Comparison of ENCODE assay signal across 1 cellular context in the genomic region with DNA sequence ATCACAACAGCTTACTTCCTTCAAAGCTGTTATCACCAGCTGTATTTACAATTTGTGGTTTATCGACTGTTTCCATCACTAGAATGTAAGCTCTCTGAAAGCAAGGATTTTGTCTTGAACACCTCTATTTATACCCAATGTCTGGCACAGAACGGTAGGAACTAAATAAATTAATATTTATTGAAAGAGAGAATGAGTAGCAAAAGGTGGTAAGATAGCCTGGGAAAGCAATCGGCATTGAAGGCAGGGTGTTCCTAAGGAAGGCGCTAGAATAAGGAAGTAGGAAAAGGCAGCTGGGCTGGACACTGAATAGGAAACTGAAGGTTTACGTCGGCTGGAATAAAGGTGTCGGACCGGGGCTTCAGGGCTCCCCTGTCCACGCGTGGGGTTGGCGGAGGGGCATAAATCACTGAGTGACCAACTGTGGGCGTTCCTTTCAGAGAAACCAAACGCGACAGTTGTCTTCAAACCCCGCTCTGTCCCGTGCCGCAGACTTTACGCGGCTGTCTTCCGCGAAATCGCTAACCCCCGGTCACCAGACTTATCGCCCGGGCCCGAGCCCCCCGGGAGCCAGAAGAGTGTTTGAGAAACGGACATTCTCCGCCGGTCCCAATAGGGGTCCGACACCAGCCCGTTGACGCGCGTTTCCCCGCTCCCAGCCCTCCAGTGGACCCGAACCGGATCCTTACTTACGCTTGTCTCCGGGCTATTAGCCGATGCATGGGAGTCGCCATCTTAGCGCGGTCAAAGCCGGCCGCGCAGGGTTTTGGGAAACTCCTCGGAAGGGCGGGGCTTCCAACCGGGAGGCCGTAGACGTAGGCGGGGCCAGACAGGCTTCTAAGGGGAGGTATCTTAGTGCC.
TF ChIP-seq lines count a peak whose summit lies in the region.

ZCCHC10 (minus strand) TSS at position 746 of the 860 bp plus-strand sequence; CDS start at position 734, 12 bp downstream.

TF ChIP-seq in K562, 482 proteins besides CTCF, POLR2A, EP300 and RAD21 (continued from another document and continues in another):
- TF ChIP-seq VEZF1 (CRISPR knock-in tag; IDR thresholded peaks at IDR 0.05) (peak; percentile 81), DMBX1 (CRISPR knock-in tag; IDR thresholded peaks at IDR 0.05; ENCODE audit: borderline replicate concordance) (peak; percentile 43), POLR2AphosphoS5 (IDR thresholded peaks at IDR 0.05; ENCODE audit: control insufficient read depth, insufficient read depth, low read depth, low read length) (peak; percentile 90), SOX6 (IDR thresholded peaks at IDR 0.05) (no peak), ERF (CRISPR knock-in tag; IDR thresholded peaks at IDR 0.05) (peak; percentile 88), KDM1A (IDR thresholded peaks at IDR 0.05) (0 out of 4 replicates have a peak, but pooled peaks of 1 of the 2 experiments have one; percentile 15), HDAC6 (IDR thresholded peaks at IDR 0.05; ENCODE audit: low read depth, low read length) (no peak), HDGF (IDR thresholded peaks at IDR 0.05) (no peak), SFPQ (IDR thresholded peaks at IDR 0.05; ENCODE audit: low read depth, low read length) (no peak), TRIM24 (IDR thresholded peaks at IDR 0.05) (peak; percentile 43 to 45; a peak in 2 of 4 replicates), CHD4 (IDR thresholded peaks at IDR 0.05; ENCODE audit: insufficient read depth, insufficient replicate concordance, low read depth, low read length, poor library complexity, severe bottlenecking) (no peak), MYC (IDR thresholded peaks at IDR 0.05; ENCODE audit: low read depth, low read length) (peak; percentile 33), MYC (CRISPR knock-in tag; IDR thresholded peaks at IDR 0.05; ENCODE audit: borderline replicate concordance, low read depth) (peak; percentile 82), NFIC (IDR thresholded peaks at IDR 0.05) (no peak), MNT (conservative IDR thresholded peaks at IDR 0.05) (peak; percentile 58 to 73), TFAM (CRISPR knock-in tag; conservative IDR thresholded peaks at IDR 0.05) (no peak), ZBTB40 (IDR thresholded peaks at IDR 0.05) (0 out of 2 replicates have a peak, but pooled peaks have one; percentile 54), ZBTB40 (CRISPR knock-in tag; IDR thresholded peaks at IDR 0.05) (no peak), PHF8 (IDR thresholded peaks at IDR 0.05; ENCODE audit: borderline replicate concordance, low read length) (peak; percentile 98), SIN3A (IDR thresholded peaks at IDR 0.05; ENCODE audit: borderline replicate concordance in 2 of 2, control insufficient read depth in 1 of 2, low read depth in 2 of 2, low read length in 2 of 2) (peak in 1 of 2 experiments; percentile 42; a peak in 2 of 4 replicates), KDM4B (IDR thresholded peaks at IDR 0.05; ENCODE audit: borderline replicate concordance in 2 of 2, low read depth in 1 of 2) (0 out of 4 replicates have a peak, but pooled peaks of 1 of the 2 experiments have one; percentile 29), HDAC2 (IDR thresholded peaks at IDR 0.05) (peak; percentile 79)
- TF ChIP-seq, protein P1, sequence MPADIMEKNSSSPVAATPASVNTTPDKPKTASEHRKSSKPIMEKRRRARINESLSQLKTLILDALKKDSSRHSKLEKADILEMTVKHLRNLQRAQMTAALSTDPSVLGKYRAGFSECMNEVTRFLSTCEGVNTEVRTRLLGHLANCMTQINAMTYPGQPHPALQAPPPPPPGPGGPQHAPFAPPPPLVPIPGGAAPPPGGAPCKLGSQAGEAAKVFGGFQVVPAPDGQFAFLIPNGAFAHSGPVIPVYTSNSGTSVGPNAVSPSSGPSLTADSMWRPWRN (IDR thresholded peaks at IDR 0.05; ENCODE audit: low read depth), result no peak
- TF ChIP-seq, protein P2, sequence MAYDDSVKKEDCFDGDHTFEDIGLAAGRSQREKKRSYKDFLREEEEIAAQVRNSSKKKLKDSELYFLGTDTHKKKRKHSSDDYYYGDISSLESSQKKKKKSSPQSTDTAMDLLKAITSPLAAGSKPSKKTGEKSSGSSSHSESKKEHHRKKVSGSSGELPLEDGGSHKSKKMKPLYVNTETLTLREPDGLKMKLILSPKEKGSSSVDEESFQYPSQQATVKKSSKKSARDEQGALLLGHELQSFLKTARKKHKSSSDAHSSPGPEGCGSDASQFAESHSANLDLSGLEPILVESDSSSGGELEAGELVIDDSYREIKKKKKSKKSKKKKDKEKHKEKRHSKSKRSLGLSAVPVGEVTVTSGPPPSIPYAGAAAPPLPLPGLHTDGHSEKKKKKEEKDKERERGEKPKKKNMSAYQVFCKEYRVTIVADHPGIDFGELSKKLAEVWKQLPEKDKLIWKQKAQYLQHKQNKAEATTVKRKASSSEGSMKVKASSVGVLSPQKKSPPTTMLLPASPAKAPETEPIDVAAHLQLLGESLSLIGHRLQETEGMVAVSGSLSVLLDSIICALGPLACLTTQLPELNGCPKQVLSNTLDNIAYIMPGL (CRISPR knock-in tag; IDR thresholded peaks at IDR 0.05), result 0 out of 2 replicates have a peak, but pooled peaks have one; percentile 37
- TF ChIP-seq, protein P3, sequence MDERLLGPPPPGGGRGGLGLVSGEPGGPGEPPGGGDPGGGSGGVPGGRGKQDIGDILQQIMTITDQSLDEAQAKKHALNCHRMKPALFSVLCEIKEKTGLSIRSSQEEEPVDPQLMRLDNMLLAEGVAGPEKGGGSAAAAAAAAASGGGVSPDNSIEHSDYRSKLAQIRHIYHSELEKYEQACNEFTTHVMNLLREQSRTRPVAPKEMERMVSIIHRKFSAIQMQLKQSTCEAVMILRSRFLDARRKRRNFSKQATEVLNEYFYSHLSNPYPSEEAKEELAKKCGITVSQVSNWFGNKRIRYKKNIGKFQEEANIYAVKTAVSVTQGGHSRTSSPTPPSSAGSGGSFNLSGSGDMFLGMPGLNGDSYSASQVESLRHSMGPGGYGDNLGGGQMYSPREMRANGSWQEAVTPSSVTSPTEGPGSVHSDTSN (CRISPR knock-in tag; IDR thresholded peaks at IDR 0.05; ENCODE audit: low read depth), result no peak
- TF ChIP-seq, protein P3 (tag; conservative IDR thresholded peaks at IDR 0.05; ENCODE audit: low read depth), result peak; percentile 84
- TF ChIP-seq, protein P4, sequence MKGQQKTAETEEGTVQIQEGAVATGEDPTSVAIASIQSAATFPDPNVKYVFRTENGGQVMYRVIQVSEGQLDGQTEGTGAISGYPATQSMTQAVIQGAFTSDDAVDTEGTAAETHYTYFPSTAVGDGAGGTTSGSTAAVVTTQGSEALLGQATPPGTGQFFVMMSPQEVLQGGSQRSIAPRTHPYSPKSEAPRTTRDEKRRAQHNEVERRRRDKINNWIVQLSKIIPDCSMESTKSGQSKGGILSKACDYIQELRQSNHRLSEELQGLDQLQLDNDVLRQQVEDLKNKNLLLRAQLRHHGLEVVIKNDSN (CRISPR knock-in tag; IDR thresholded peaks at IDR 0.05), result no peak
- TF ChIP-seq, protein P5, sequence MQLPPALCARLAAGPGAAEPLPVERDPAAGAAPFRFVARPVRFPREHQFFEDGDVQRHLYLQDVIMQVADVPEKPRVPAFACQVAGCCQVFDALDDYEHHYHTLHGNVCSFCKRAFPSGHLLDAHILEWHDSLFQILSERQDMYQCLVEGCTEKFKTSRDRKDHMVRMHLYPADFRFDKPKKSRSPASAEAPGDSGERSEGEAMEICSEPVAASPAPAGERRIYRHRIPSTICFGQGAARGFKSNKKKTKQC (CRISPR knock-in tag; IDR thresholded peaks at IDR 0.05), result no peak
